Comparison of ENCODE assay signal across 15 cellular contexts in the genomic region with DNA sequence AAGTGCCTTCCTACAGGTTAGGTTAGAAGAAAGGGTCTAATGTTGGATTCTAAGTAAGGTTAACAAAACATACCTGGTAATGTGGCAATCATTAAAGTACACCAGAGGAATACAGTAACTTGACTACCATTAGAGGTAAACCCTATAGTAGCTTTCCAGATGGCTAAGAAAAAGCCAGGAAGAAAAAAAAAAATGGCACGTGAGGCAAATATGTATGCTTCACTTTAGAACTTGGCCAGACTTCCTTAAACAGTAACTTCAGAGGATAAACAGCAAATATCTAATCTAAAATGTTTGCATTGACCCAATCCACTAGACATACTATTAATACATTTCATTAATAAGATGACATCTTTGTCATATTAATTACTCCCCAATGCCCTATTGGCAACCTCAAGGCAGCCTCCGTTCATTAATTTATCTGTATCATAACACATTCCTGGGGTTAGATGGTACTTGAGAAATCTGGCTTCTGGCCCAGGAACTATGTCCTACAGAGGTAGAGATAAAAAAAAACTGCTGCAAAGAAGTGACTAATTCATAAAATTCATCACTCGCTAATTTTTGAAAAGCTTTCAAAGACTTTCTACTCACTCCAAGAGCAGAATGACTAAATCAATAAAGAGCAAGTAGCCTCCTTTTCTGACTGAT. TPM values are rescaled to one million over a fixed set of nuclear protein-coding genes. Genes with fewer than 3 reads are reported as not detected.
A peak's percentile ranks its signal among the peaks of the same experiment; 100 is the strongest.
DNase-seq lines count a peak whose midpoint lies in the region; ATAC-seq, FAIRE-seq and TF ChIP-seq lines count a peak whose summit lies in the region.
"Had no signal": no experiment of that assay in that cellular context is flagged by ENCODE, and none has a peak within 500 bp of the region (broad histone marks: within the 10 kb centered on the region; RNA-seq: fewer than 3 reads in every experiment).

No MANE protein-coding gene starts in this region.

- CTCF ChIA-PET in Calu3 (lab: Charles Lee), result interaction anchor here (1.1 to 1.2 kb wide), 2 partner anchors 63 to 132 kb away, joined by 3 to 6 read pairs; no protein-coding TSS in a partner anchor
- CTCF ChIA-PET in naive thymus-derived CD4-positive, alpha-beta T cell (lab: Charles Lee), result interaction anchor here (1.0 to 2.3 kb wide), 2 partner anchors 35 to 60 kb away, joined by 4 to 8 read pairs; no protein-coding TSS in a partner anchor

- no peak for ATAC-seq in naive thymus-derived CD4-positive, alpha-beta T cell
- ATAC-seq in HG02870 (IDR thresholded peaks at IDR 0.05; ENCODE audit: unreplicated experiment), result no peak
- ATAC-seq: sciatic nerve; stimulated activated memory B cell treated with anti-CD40 and anti-IgM and Interleukin-4, amounts not matched to agents 10 μg/mL and 1 μg/mL and 100 μg/mL, for 72 hours had no signal

- POLR2A ChIA-PET in naive thymus-derived CD4-positive, alpha-beta T cell (lab: Charles Lee), result interaction anchor here (0.8 to 1.7 kb wide), 3 partner anchors 12 to 334 kb away, joined by 3 to 11 read pairs (median 4); no protein-coding TSS in a partner anchor

- H3K27me3 Mint-ChIP-seq in Calu3 (ENCODE audit: unreplicated experiment), result no peaks in the 10 kb centered on the region
- no peaks in the 10 kb centered on the region for H3K27me3 Mint-ChIP-seq in naive thymus-derived CD4-positive, alpha-beta T cell
- H3K27me3 Mint-ChIP-seq in osteocyte (ENCODE audit: unreplicated experiment), result no peaks in the 10 kb centered on the region
- H3K27me3 Mint-ChIP-seq: activated CD4-positive, alpha-beta memory T cell treated with anti-CD3 and anti-CD28 coated beads, Interleukin-2, amount 10 ng/mL, durations not matched to agents 7 days and 5 days; stimulated activated memory B cell treated with anti-CD40 and anti-IgM and Interleukin-4, amounts not matched to agents 10 μg/mL and 1 μg/mL and 100 μg/mL, for 72 hours had no signal

- intact Hi-C loops in Calu3 (cut with micrococcal nuclease; ENCODE audit: unreplicated experiment), result no loop called here
- intact Hi-C loops in naive thymus-derived CD4-positive, alpha-beta T cell (cut with micrococcal nuclease), result no loop called here

- H3K4me3 Mint-ChIP-seq in Calu3 (ENCODE audit: low read depth, unreplicated experiment) (no peak overlapping the region), osteocyte (ENCODE audit: unreplicated experiment) (no peak overlapping the region)
- no peak overlapping the region for H3K4me3 Mint-ChIP-seq in naive thymus-derived CD4-positive, alpha-beta T cell
- H3K4me3 Mint-ChIP-seq: activated CD4-positive, alpha-beta memory T cell treated with anti-CD3 and anti-CD28 coated beads, Interleukin-2, amount 10 ng/mL, durations not matched to agents 7 days and 5 days; stimulated activated memory B cell treated with anti-CD40 and anti-IgM and Interleukin-4, amounts not matched to agents 10 μg/mL and 1 μg/mL and 100 μg/mL, for 72 hours had no signal

- peaks cover 14% of the 10 kb centered on the region for H3K36me3 Mint-ChIP-seq in Calu3 (ENCODE audit: insufficient read depth, unreplicated experiment)
- H3K36me3 Mint-ChIP-seq in naive thymus-derived CD4-positive, alpha-beta T cell, result peaks cover 0 to 21% (median 11%) of the 10 kb centered on the region in 5 donors
- peaks cover 2% of the 10 kb centered on the region for H3K36me3 Mint-ChIP-seq in osteocyte (ENCODE audit: unreplicated experiment)

- DNase-seq in Calu3 (peak; percentile 10), HTR-8/SVneo (ENCODE audit: insufficient read length, low spot score) (peak; percentile 10), brain microvascular endothelial cell (peak; percentile 65), osteocyte (ENCODE audit: extremely low spot score, unreplicated experiment) (no peak), SKM-1 (lab: John Stamatoyannopoulos, UW; ENCODE audit: unreplicated experiment) (no peak), C1 segment of cervical spinal cord (lab: John Stamatoyannopoulos, UW) (no peak)
- no peak for DNase-seq in naive thymus-derived CD4-positive, alpha-beta T cell
- DNase-seq: activated CD4-positive, alpha-beta memory T cell treated with anti-CD3 and anti-CD28 coated beads, Interleukin-2, amount 10 ng/mL, durations not matched to agents 7 days and 5 days; GDM1; MV-4-11 had no signal

- no peak overlapping the region for H3K27ac Mint-ChIP-seq in Calu3 (ENCODE audit: unreplicated experiment)
- peak overlapping the region in 6 of 9 donors; percentile 26 to 68 (median 32) for H3K27ac Mint-ChIP-seq in naive thymus-derived CD4-positive, alpha-beta T cell
- no peak overlapping the region for H3K27ac Mint-ChIP-seq in osteocyte (ENCODE audit: unreplicated experiment)
- H3K27ac Mint-ChIP-seq: activated CD4-positive, alpha-beta memory T cell treated with anti-CD3 and anti-CD28 coated beads, Interleukin-2, amount 10 ng/mL, durations not matched to agents 7 days and 5 days; stimulated activated memory B cell treated with anti-CD40 and anti-IgM and Interleukin-4, amounts not matched to agents 10 μg/mL and 1 μg/mL and 100 μg/mL, for 72 hours had no signal

- no peaks in the 10 kb centered on the region for H3K27me3 ChIP-seq in brain microvascular endothelial cell (replicated peaks)
- no peaks in the 10 kb centered on the region for H3K27me3 ChIP-seq in naive thymus-derived CD4-positive, alpha-beta T cell (ENCODE audit: control insufficient read depth in 2 of 2, insufficient read depth in 2 of 2, low read length in 2 of 2)

- H3K27ac ChIP-seq in brain microvascular endothelial cell, result no peak overlapping the region
- H3K27ac ChIP-seq in naive thymus-derived CD4-positive, alpha-beta T cell (ENCODE audit: low read depth, low read length), result peak overlapping the region; percentile 24

- H3K9me3 Mint-ChIP-seq in Calu3 (ENCODE audit: low read depth, unreplicated experiment), result no peaks in the 10 kb centered on the region
- H3K9me3 Mint-ChIP-seq in naive thymus-derived CD4-positive, alpha-beta T cell, result peaks cover 0 to under 1% (median 0%) of the 10 kb centered on the region in 11 donors
- H3K9me3 Mint-ChIP-seq in osteocyte (ENCODE audit: unreplicated experiment), result no peaks in the 10 kb centered on the region
- H3K9me3 Mint-ChIP-seq: activated CD4-positive, alpha-beta memory T cell treated with anti-CD3 and anti-CD28 coated beads, Interleukin-2, amount 10 ng/mL, durations not matched to agents 7 days and 5 days; stimulated activated memory B cell treated with anti-CD40 and anti-IgM and Interleukin-4, amounts not matched to agents 10 μg/mL and 1 μg/mL and 100 μg/mL, for 72 hours had no signal

- peaks cover 12 to 25% of the 10 kb centered on the region in 2 donors for H3K4me1 ChIP-seq in naive thymus-derived CD4-positive, alpha-beta T cell (ENCODE audit: control insufficient read depth in 2 of 2, insufficient read depth in 2 of 2, low read length in 2 of 2)

- H3K4me1 Mint-ChIP-seq in Calu3 (ENCODE audit: low read depth, unreplicated experiment) (peaks cover 12% of the 10 kb centered on the region), osteocyte (ENCODE audit: unreplicated experiment) (peaks cover 45% of the 10 kb centered on the region)
- H3K4me1 Mint-ChIP-seq in naive thymus-derived CD4-positive, alpha-beta T cell, result peaks cover 26 to 65% (median 53%) of the 10 kb centered on the region in 7 donors

- no peaks in the 10 kb centered on the region for H3K9me3 ChIP-seq in naive thymus-derived CD4-positive, alpha-beta T cell (ENCODE audit: control insufficient read depth in 2 of 3, low read length in 3 of 3)

- H3K4me3 ChIP-seq in brain microvascular endothelial cell (ENCODE audit: low read depth, low read length), result no peak overlapping the region
- no peak overlapping the region for H3K4me3 ChIP-seq in naive thymus-derived CD4-positive, alpha-beta T cell (ENCODE audit: low read length)

- FAIRE-seq in HTR-8/SVneo (lab: Jason Lieb, UNC), result no peak
- FAIRE-seq: colon, GM19239 had no signal

- H3K36me3 ChIP-seq in brain microvascular endothelial cell (replicated peaks), result no peaks in the 10 kb centered on the region
- H3K36me3 ChIP-seq in naive thymus-derived CD4-positive, alpha-beta T cell (ENCODE audit: control insufficient read depth in 2 of 3, insufficient read depth in 3 of 3, low read length in 3 of 3), result no peaks in the 10 kb centered on the region

- in situ Hi-C loops in brain microvascular endothelial cell (cut with HindIII; ENCODE audit: low pct_ligation_motif_present, low sequenced_read_pairs), result no loop called here

- TF ChIP-seq CTCF in Calu3 (IDR thresholded peaks at IDR 0.05; ENCODE audit: unreplicated experiment), result no peak
- TF ChIP-seq CTCF in brain microvascular endothelial cell (IDR thresholded peaks at IDR 0.05; ENCODE audit: low read depth, low read length, missing control alignments), result no peak
- TF ChIP-seq CTCF in osteocyte (IDR thresholded peaks at IDR 0.05), result no peak

- BruUV-seq in Calu3 (replicated peaks; lab: Mats Ljungman, UMichigan), result no TSS peak

RNA-seq across cellular contexts. Expression of gene DCAF8, which starts 5.8 kb away (rescaled TPM):
- total RNA-seq in Calu3 (2022), result 119 and 126 TPM in 2 replicates
- 100 to 1,000 TPM; 115 to 226 (median 176) TPM for total RNA-seq in naive thymus-derived CD4-positive, alpha-beta T cell
- polyA plus RNA-seq in naive thymus-derived CD4-positive, alpha-beta T cell, result 10 to 100 TPM; 45.6 to 49.8 TPM
- 152 and 163 TPM in 2 replicates for total RNA-seq in osteocyte

RNA-seq across cellular contexts. Expression of gene PEX19, which starts 28.4 kb away (rescaled TPM):
- total RNA-seq in Calu3 (2022) (64.0 and 70.3 TPM in 2 replicates), osteocyte (56.8 and 60.8 TPM in 2 replicates)
- total RNA-seq in naive thymus-derived CD4-positive, alpha-beta T cell, result 10 to 100 TPM; 37.9 to 66.1 (median 49.2) TPM
- 10 to 100 TPM; 55.6 to 56.4 TPM for polyA plus RNA-seq in naive thymus-derived CD4-positive, alpha-beta T cell

RNA-seq across cellular contexts. Expression of gene PEA15, which starts 51.3 kb away (rescaled TPM):
- total RNA-seq in Calu3 (2022) (128 and 153 TPM in 2 replicates), osteocyte (195 and 197 TPM in 2 replicates)
- 10 to 100 TPM; 11.5 to 38.6 (median 13.4) TPM for total RNA-seq in naive thymus-derived CD4-positive, alpha-beta T cell
- 1 to 10 TPM; 4.7 TPM for polyA plus RNA-seq in naive thymus-derived CD4-positive, alpha-beta T cell

Comparison
In these comparisons a context has a peak if more than half of its experiments do, and no peak if none do; other contexts are left out.
1. DNase-seq: peak in Calu3 (single experiment), HTR-8/SVneo (single experiment) and brain microvascular endothelial cell (single experiment); none in naive thymus-derived CD4-positive, alpha-beta T cell (0 of 9), osteocyte (single experiment), SKM-1 (single experiment) and C1 segment of cervical spinal cord (0 of 14).
2. H3K27ac Mint-ChIP-seq: peak in naive thymus-derived CD4-positive, alpha-beta T cell (6 of 9); none in Calu3 (single experiment) and osteocyte (single experiment).